In genomic region chr14:95460647-95461478, GRCh38 we compare ENCODE assay signal across 9 cellular contexts. TPM values are rescaled to one million over a fixed set of nuclear protein-coding genes. Genes with fewer than 3 reads are reported as not detected.
DNase-seq lines count a peak whose midpoint lies in the region; ATAC-seq, FAIRE-seq and TF ChIP-seq lines count a peak whose summit lies in the region.
"Had no signal": no experiment of that assay in that cellular context is flagged by ENCODE, and none has a peak within 500 bp of the region (broad histone marks: within the 10 kb centered on the region; RNA-seq: fewer than 3 reads in every experiment).

No MANE protein-coding gene starts in this region.

- peaks cover 0 to 11% of the 10 kb centered on the region in 2 experiments; a peak in 1 of 4 replicates for H3K79me1 ChIP-seq in IMR-90 (ENCODE audit: low read depth in 1 of 2, low read length in 2 of 2)

- peak overlapping the region; percentile 69 for H2AFZ ChIP-seq in IMR-90 (replicated peaks; ENCODE audit: low read length, poor library complexity)

- peaks cover 35 to 97% (median 80%) of the 10 kb centered on the region in 11 experiments for H3K36me3 ChIP-seq in BLaER1 treated with 17β-estradiol and CSF1 and Interleukin-3, amounts not matched to agents 10 nM and 100 nM
- H3K36me3 ChIP-seq in IMR-90 (ENCODE audit: control insufficient read depth, insufficient read depth, low read length): peaks cover 3% of the 10 kb centered on the region; the same call in 1 of the 2 replicates

- no peak overlapping the region for H2BK5ac ChIP-seq in IMR-90 (ENCODE audit: low read depth, low read length, poor library complexity, severe bottlenecking)

- POLR2A ChIA-PET in IMR-90 (lab: Charles Lee; ENCODE audit: unreplicated experiment): no interaction called here

- in situ Hi-C loops in IMR-90 (cut with MboI; ENCODE audit: low sequenced_read_pairs) (no loop called here), GM13977 (cut with MboI; ENCODE audit: low pct_unique_long_range_greater_than_20kb, low sequenced_read_pairs, unreplicated experiment) (no loop called here)

- no peak for TF ChIP-seq RAD21 in IMR-90 (IDR thresholded peaks at IDR 0.05; ENCODE audit: low read length)

- H3K27ac ChIP-seq in BLaER1 treated with 17β-estradiol and CSF1 and Interleukin-3, amounts not matched to agents 10 nM and 100 nM: peak overlapping the region in 7 of 11 experiments; percentile 8 to 99 (median 96); a peak in 12 of 22 replicates
- no peak overlapping the region for H3K27ac ChIP-seq in IMR-90 (ENCODE audit: insufficient read depth, low read length)
- peak overlapping the region; percentile 87 for H3K27ac ChIP-seq in layer of hippocampus (ENCODE audit: low read depth, low read length)
- H3K27ac ChIP-seq: body of pancreas had no signal

- H3K27me3 ChIP-seq in BLaER1 treated with 17β-estradiol and CSF1 and Interleukin-3, amounts not matched to agents 10 nM and 100 nM: no peaks in the 10 kb centered on the region
- no peaks in the 10 kb centered on the region for H3K27me3 ChIP-seq in IMR-90 (ENCODE audit: control insufficient read depth, insufficient read depth, low read length)
- H3K27me3 ChIP-seq in layer of hippocampus (ENCODE audit: control insufficient read depth, insufficient read depth, low read length): no peaks in the 10 kb centered on the region
- H3K27me3 ChIP-seq: body of pancreas had no signal

- H3K23ac ChIP-seq in IMR-90 (ENCODE audit: low read depth, low read length): no peak overlapping the region

- no peak overlapping the region for H4K5ac ChIP-seq in IMR-90 (ENCODE audit: low read depth, low read length)

- intact Hi-C loops in IMR-90 (cut with micrococcal nuclease): loop anchor here (5.0 kb wide), 1 partner anchor 66 kb away; no protein-coding TSS in a partner anchor

- H3K4me3 ChIP-seq in BLaER1 treated with 17β-estradiol and CSF1 and Interleukin-3, amounts not matched to agents 10 nM and 100 nM: no peak overlapping the region
- no peak overlapping the region for H3K4me3 ChIP-seq in IMR-90 (ENCODE audit: insufficient read depth, low read depth, low read length)
- H3K4me3 ChIP-seq: body of pancreas had no signal

- H3K4me2 ChIP-seq in BLaER1 treated with 17β-estradiol and CSF1 and Interleukin-3, amounts not matched to agents 10 nM and 100 nM: peak overlapping the region in 7 of 11 experiments; percentile 2 to 98 (median 87); a peak in 12 of 22 replicates
- H3K4me2 ChIP-seq in IMR-90 (ENCODE audit: low read depth, low read length): peak overlapping the region; percentile 59; the same call in 1 of the 2 replicates

- no peak overlapping the region for H2BK20ac ChIP-seq in IMR-90 (ENCODE audit: low read depth, low read length)

- H2AK5ac ChIP-seq in IMR-90 (ENCODE audit: low read depth, low read length): peak overlapping the region; percentile 10; the same call in 1 of the 2 replicates

- H3K4me1 ChIP-seq in BLaER1 treated with 17β-estradiol and CSF1 and Interleukin-3, amounts not matched to agents 10 nM and 100 nM: peaks cover 57 to 100% (median 94%) of the 10 kb centered on the region in 10 experiments
- H3K4me1 ChIP-seq in IMR-90 (ENCODE audit: control insufficient read depth, insufficient read depth, low read length): peaks cover 5% of the 10 kb centered on the region; the same call in 1 of the 2 replicates

- DNase-seq in IMR-90 (peak; percentile 79), amygdala (lab: John Stamatoyannopoulos, UW) (peak in 54 of 56 donors; percentile 13 to 84 (median 64)), GM13977 (ENCODE audit: low spot score) (no peak), D721Med (ENCODE audit: insufficient read length, low spot score) (no peak)

- BruUV-seq in IMR-90 (replicated peaks; lab: Mats Ljungman, UMichigan): no TSS peak

- no peak for TF ChIP-seq POLR2A in IMR-90 (IDR thresholded peaks at IDR 0.05; ENCODE audit: low read depth, low read length)

- peak overlapping the region in 4 of 11 experiments; percentile 7 to 40 (median 14); a peak in 5 of 22 replicates for H3K9ac ChIP-seq in BLaER1 treated with 17β-estradiol and CSF1 and Interleukin-3, amounts not matched to agents 10 nM and 100 nM
- H3K9ac ChIP-seq in IMR-90 (ENCODE audit: low read depth, low read length): no peak overlapping the region

- FAIRE-seq in D721Med (lab: Jason Lieb, UNC): no peak

- no peak for TF ChIP-seq CTCF in IMR-90 (conservative IDR thresholded peaks at IDR 0.05; ENCODE audit: low read depth, low read length)
- TF ChIP-seq CTCF in GM13977 (IDR thresholded peaks at IDR 0.05; ENCODE audit: extremely low read depth, insufficient read depth, missing control alignments): no peak
- no peak for TF ChIP-seq CTCF in D721Med (IDR thresholded peaks at IDR 0.05; ENCODE audit: insufficient read depth, missing control alignments)

- dilution Hi-C loops in IMR-90 (cut with HindIII; ENCODE audit: low sequenced_read_pairs, unreplicated experiment): no loop called here

- ATAC-seq in IMR-90 (ENCODE audit: low read depth) (peak; percentile 96), GM21447 (IDR thresholded peaks at IDR 0.05; ENCODE audit: unreplicated experiment) (no peak), HG02884 (IDR thresholded peaks at IDR 0.05; ENCODE audit: unreplicated experiment) (no peak)
- ATAC-seq: body of pancreas had no signal

- CTCF ChIA-PET in IMR-90 (lab: Yijun Ruan, JAX): interaction anchor here (1.1 to 1.4 kb wide), 3 partner anchors 9 to 67 kb away, joined by 4 to 5 read pairs (median 4); no protein-coding TSS in a partner anchor

- H3K4ac ChIP-seq in IMR-90 (ENCODE audit: low read depth, low read length): peak overlapping the region; percentile 14

- no peaks in the 10 kb centered on the region for H3K9me3 ChIP-seq in BLaER1 treated with 17β-estradiol and CSF1 and Interleukin-3, amounts not matched to agents 10 nM and 100 nM (replicated peaks in 1 of 11)
- H3K9me3 ChIP-seq in IMR-90 (ENCODE audit: control insufficient read depth, insufficient read depth, low read length): no peaks in the 10 kb centered on the region
- H3K9me3 ChIP-seq: body of pancreas had no signal

- H2BK15ac ChIP-seq in IMR-90 (ENCODE audit: low read depth, low read length): no peak overlapping the region

- H4K8ac ChIP-seq in IMR-90 (ENCODE audit: low read depth in 2 of 2, low read length in 2 of 2): no peak overlapping the region

- no peak overlapping the region for H3K18ac ChIP-seq in IMR-90 (ENCODE audit: low read depth, low read length)

- no peak overlapping the region for H3K56ac ChIP-seq in IMR-90 (ENCODE audit: extremely low read depth, insufficient read depth, low read length)

- 4% methylated on average over 15 of the region's 29 CpGs; no CpG with 5 or more reads in 1 of the 2 experiments for WGBS in IMR-90 (ENCODE audit: extremely low coverage in 2 of 2, insufficient read length in 1 of 2), 2 experiments

- H3K14ac ChIP-seq in IMR-90 (replicated peaks; ENCODE audit: low read depth, low read length): no peak overlapping the region

- peaks cover 0 to 55% (median 0%) of the 10 kb centered on the region in 11 experiments; a peak in 6 of 22 replicates for H4K20me1 ChIP-seq in BLaER1 treated with 17β-estradiol and CSF1 and Interleukin-3, amounts not matched to agents 10 nM and 100 nM
- peaks cover 17% of the 10 kb centered on the region for H4K20me1 ChIP-seq in IMR-90 (ENCODE audit: insufficient read depth, low read length)

- peaks cover 15% of the 10 kb centered on the region for H3K9me1 ChIP-seq in IMR-90 (ENCODE audit: insufficient read depth, low read length)

- H2AK9ac ChIP-seq in IMR-90 (replicated peaks; ENCODE audit: low read depth, low read length, poor library complexity): peak overlapping the region; percentile 55

- 0 out of 2 replicates have a peak overlapping the region, but pooled peaks have one; percentile 3 for H2BK120ac ChIP-seq in IMR-90 (ENCODE audit: low read depth, low read length)

- H4K91ac ChIP-seq in IMR-90 (ENCODE audit: insufficient read depth, low read depth, low read length): no peak overlapping the region

TF ChIP-seq in IMR-90, 13 proteins besides CTCF, POLR2A, EP300 and RAD21:
- TF ChIP-seq SMC3 (IDR thresholded peaks at IDR 0.05; ENCODE audit: low read depth, low read length) (0 out of 2 replicates have a peak, but pooled peaks have one; percentile 6), CEBPB (IDR thresholded peaks at IDR 0.05; ENCODE audit: low read depth, low read length) (peak; percentile 41; the same call in 1 of the 2 replicates), CHD1 (IDR thresholded peaks at IDR 0.05; ENCODE audit: low read depth, low read length) (no peak), RCOR1 (IDR thresholded peaks at IDR 0.05; ENCODE audit: insufficient replicate concordance, low read length) (peak; percentile 37), MXI1 (IDR thresholded peaks at IDR 0.05; ENCODE audit: borderline replicate concordance, low read depth, low read length) (peak; percentile 71; the same call in 1 of the 2 replicates), USF2 (IDR thresholded peaks at IDR 0.05; ENCODE audit: low read depth, low read length) (no peak), FOS (IDR thresholded peaks at IDR 0.05; ENCODE audit: low read depth, low read length) (peak; percentile 80), BHLHE40 (IDR thresholded peaks at IDR 0.05; ENCODE audit: low read depth, low read length) (peak; percentile 98)

RNA-seq across cellular contexts. Expression of gene SYNE3, which starts 55.6 kb away (rescaled TPM):
- total RNA-seq in IMR-90 (2012; rRNA removed): 5.0 TPM in 2 replicates
- 2.9 and 3.1 TPM in 2 replicates for polyA plus RNA-seq in IMR-90 (2012; rRNA removed)
- polyA plus RNA-seq in IMR-90 (2012; cell fraction: cytosol; rRNA removed): 1.9 and 2.6 TPM in 2 replicates
- 6.1 and 7.9 TPM in 2 replicates for polyA plus RNA-seq in IMR-90 (2012; cell fraction: nucleus; rRNA removed; ENCODE audit: low replicate concordance)

Comparison
In these comparisons a context has a peak if more than half of its experiments do, and no peak if none do; other contexts are left out.
1. DNase-seq: peak in IMR-90 (single experiment) and amygdala (54 of 56); none in GM13977 (single experiment) and D721Med (single experiment).